In genomic region chr2:29806461-29806860, GRCh38 we compare ENCODE assay signal across 25 cellular contexts.
"Had no signal": no experiment of that assay in that cellular context is flagged by ENCODE, and none has a peak within 500 bp of the region (broad histone marks: within the 10 kb centered on the region; RNA-seq: fewer than 3 reads in every experiment).

No MANE protein-coding gene starts in this region.

- H3K9ac ChIP-seq: neural progenitor cell, parathyroid adenoma had no signal

- H2AFZ ChIP-seq: neural progenitor cell, parathyroid adenoma had no signal

- H3K27ac Mint-ChIP-seq: activated CD4-positive, alpha-beta T cell treated with anti-CD3 and anti-CD28 coated beads for 36 hours; activated CD8-positive, alpha-beta memory T cell treated with anti-CD3 and anti-CD28 coated beads, Interleukin-2, amount 10 ng/mL, durations not matched to agents 7 days and 5 days; activated CD8-positive, alpha-beta T cell treated with anti-CD3 and anti-CD28 coated beads, Interleukin-2, amount 10 ng/mL, durations not matched to agents 7 days and 5 days; activated naive CD4-positive, alpha-beta T cell treated with anti-CD3 and anti-CD28 coated beads, Interleukin-2, amount 50 U/mL, for 72 hours; memory B cell; naive thymus-derived CD8-positive, alpha-beta T cell; neural progenitor cell; T-cell had no signal

- H3K36me3 ChIP-seq: gastrocnemius medialis, neural progenitor cell, sigmoid colon, suprapubic skin, tibial artery had no signal

- DNase-seq: activated CD4-positive, alpha-beta T cell treated with anti-CD3 and anti-CD28 coated beads for 36 hours; activated CD4-positive, CD25-positive, alpha-beta regulatory T cell; activated CD8-positive, alpha-beta memory T cell treated with anti-CD3 and anti-CD28 coated beads, Interleukin-2, amount 10 ng/mL, durations not matched to agents 7 days and 5 days; activated CD8-positive, alpha-beta T cell treated with anti-CD3 and anti-CD28 coated beads, Interleukin-2, amount 10 ng/mL, durations not matched to agents 7 days and 5 days; activated naive CD4-positive, alpha-beta T cell; activated T-cell treated with anti-CD3 and anti-CD28 coated beads, Interleukin-2, amount 50 U/mL, for 48 hours; anterior cingulate cortex; dermis blood vessel endothelial cell; effector CD4-positive, alpha-beta T cell; gastrocnemius medialis; hippocampal formation; left colon; midbrain; naive thymus-derived CD8-positive, alpha-beta T cell; occipital lobe; psoas muscle; sigmoid colon; stimulated activated naive CD4-positive, alpha-beta T cell; T-cell; tibial artery had no signal

- H3K27me3 ChIP-seq: gastrocnemius medialis, neural progenitor cell, sigmoid colon, suprapubic skin, tibial artery had no signal

- H3K4me3 Mint-ChIP-seq: activated CD4-positive, alpha-beta T cell treated with anti-CD3 and anti-CD28 coated beads for 36 hours; activated CD8-positive, alpha-beta memory T cell treated with anti-CD3 and anti-CD28 coated beads, Interleukin-2, amount 10 ng/mL, durations not matched to agents 7 days and 5 days; activated CD8-positive, alpha-beta T cell treated with anti-CD3 and anti-CD28 coated beads, Interleukin-2, amount 10 ng/mL, durations not matched to agents 7 days and 5 days; memory B cell; naive thymus-derived CD8-positive, alpha-beta T cell; neural progenitor cell; T-cell had no signal

- ATAC-seq: activated CD4-positive, alpha-beta T cell treated with anti-CD3 and anti-CD28 coated beads for 36 hours; activated CD8-positive, alpha-beta memory T cell treated with anti-CD3 and anti-CD28 coated beads, Interleukin-2, amount 10 ng/mL, durations not matched to agents 7 days and 5 days; activated CD8-positive, alpha-beta T cell treated with anti-CD3 and anti-CD28 coated beads, Interleukin-2, amount 10 ng/mL, durations not matched to agents 7 days and 5 days; activated naive CD4-positive, alpha-beta T cell treated with anti-CD3 and anti-CD28 coated beads, Interleukin-2, amount 50 U/mL, for 72 hours; gastrocnemius medialis; left colon; naive thymus-derived CD8-positive, alpha-beta T cell; psoas muscle; T-cell had no signal

- H3K27ac ChIP-seq: gastrocnemius medialis, neural progenitor cell, parathyroid adenoma, psoas muscle, sigmoid colon, suprapubic skin, tibial artery had no signal

- H3K4me3 ChIP-seq: gastrocnemius medialis, neural progenitor cell, psoas muscle, sigmoid colon, suprapubic skin, tibial artery had no signal

- H3K36me3 Mint-ChIP-seq: activated CD8-positive, alpha-beta memory T cell treated with anti-CD3 and anti-CD28 coated beads, Interleukin-2, amount 10 ng/mL, durations not matched to agents 7 days and 5 days; activated naive CD4-positive, alpha-beta T cell treated with anti-CD3 and anti-CD28 coated beads, Interleukin-2, amount 50 U/mL, for 72 hours; memory B cell; T-cell had no signal

- H3K9me3 ChIP-seq: gastrocnemius medialis, psoas muscle, sigmoid colon, suprapubic skin, tibial artery had no signal

- H3K79me2 ChIP-seq: parathyroid adenoma had no signal

- H3K4me1 Mint-ChIP-seq: activated CD4-positive, alpha-beta T cell treated with anti-CD3 and anti-CD28 coated beads for 36 hours; activated CD8-positive, alpha-beta memory T cell treated with anti-CD3 and anti-CD28 coated beads, Interleukin-2, amount 10 ng/mL, durations not matched to agents 7 days and 5 days; memory B cell; naive thymus-derived CD8-positive, alpha-beta T cell; T-cell had no signal

- H3K4me2 ChIP-seq: neural progenitor cell had no signal

- H3K4me1 ChIP-seq: gastrocnemius medialis, neural progenitor cell, psoas muscle, sigmoid colon, suprapubic skin, tibial artery had no signal
